In genomic region chr7:143490719-143491306, GRCh38 we compare ENCODE assay signal across 1 cellular context.
TF ChIP-seq lines count a peak whose summit lies in the region.

No MANE protein-coding gene starts in this region.

TF ChIP-seq in WTC11, 78 proteins besides CTCF, POLR2A, EP300 and RAD21 (continued from another document):
- TF ChIP-seq CREB1 (CRISPR knock-in tag; IDR thresholded peaks at IDR 0.05) (no peak), ZNF425 (CRISPR knock-in tag; conservative IDR thresholded peaks at IDR 0.05) (no peak), CREM (CRISPR knock-in tag; IDR thresholded peaks at IDR 0.05) (no peak), AR (CRISPR knock-in tag; IDR thresholded peaks at IDR 0.05) (no peak), ZNF263 (CRISPR knock-in tag; IDR thresholded peaks at IDR 0.05; ENCODE audit: low read depth) (no peak), MYBL2 (CRISPR knock-in tag; IDR thresholded peaks at IDR 0.05) (no peak), IRF2 (CRISPR knock-in tag; IDR thresholded peaks at IDR 0.05; ENCODE audit: borderline replicate concordance, low read depth) (no peak)
TF ChIP-seq in WTC11: peak in this region for 0.
